10 cellular contexts compared by ENCODE assay signal in the genomic region with DNA sequence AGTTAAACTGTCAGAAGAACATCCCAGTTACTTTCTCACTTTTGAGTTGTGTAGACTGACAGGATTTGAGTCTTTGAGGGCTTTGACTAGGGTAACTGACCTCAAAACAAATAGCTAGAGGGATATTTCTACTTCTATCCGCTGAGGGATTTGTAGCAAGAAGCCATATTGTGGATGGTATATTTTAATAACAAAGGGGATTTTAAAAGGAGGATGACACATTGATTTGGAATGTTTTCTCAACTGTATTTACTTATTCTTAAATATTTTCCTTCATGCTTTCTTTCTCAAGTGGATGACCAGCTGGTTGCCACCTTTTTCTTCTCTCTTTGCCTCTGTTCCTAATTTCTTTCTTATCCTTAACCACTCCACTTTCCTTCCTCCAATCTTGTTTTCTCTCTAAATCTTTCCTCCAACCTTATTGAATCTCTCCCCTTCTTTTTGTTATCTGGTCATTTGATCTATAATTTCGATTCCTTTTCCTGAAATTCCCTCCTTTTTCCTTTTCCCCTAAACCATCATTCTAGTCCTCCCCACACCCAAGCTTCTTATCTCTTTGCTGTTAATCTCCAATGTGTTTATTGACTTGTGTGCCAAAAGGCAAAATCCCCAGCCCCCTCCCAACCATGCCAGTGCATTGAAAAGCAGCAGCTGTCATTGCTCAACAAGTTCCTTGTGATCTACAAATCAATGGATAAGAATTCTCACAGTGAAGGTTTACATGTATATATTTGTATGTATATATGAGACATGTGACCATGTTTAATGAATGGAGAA.
DNase-seq lines count a peak whose midpoint lies in the region; ATAC-seq and TF ChIP-seq lines count a peak whose summit lies in the region.
"Had no signal": no experiment of that assay in that cellular context is flagged by ENCODE, and none has a peak within 500 bp of the region (broad histone marks: within the 10 kb centered on the region; RNA-seq: fewer than 3 reads in every experiment).

No MANE protein-coding gene starts in this region.

- no peak for TF ChIP-seq RAD21 in SK-N-SH (IDR thresholded peaks at IDR 0.05; ENCODE audit: low read length)

- TF ChIP-seq CTCF in SK-N-SH (IDR thresholded peaks at IDR 0.05) (no peak), mammary epithelial cell (conservative IDR thresholded peaks at IDR 0.05 in 1 of 2, IDR thresholded peaks at IDR 0.05 in 1 of 2; ENCODE audit: extremely low read depth in 1 of 2, insufficient read depth in 1 of 2, low read depth in 1 of 2, low read length in 2 of 2) (no peak)

- peak overlapping the region; percentile 11; the same call in 1 of the 2 replicates for H2AFZ ChIP-seq in SK-N-SH (ENCODE audit: low read depth)
- no peak overlapping the region for H2AFZ ChIP-seq in mammary epithelial cell (ENCODE audit: low read depth, low read length)

- in situ Hi-C loops in mammary epithelial cell (cut with MboI; ENCODE audit: low sequenced_read_pairs in 2 of 2) = no loop called here

- H3K9me2 ChIP-seq in SK-N-SH = no peaks in the 10 kb centered on the region

- H3K27me3 ChIP-seq in SK-N-SH (ENCODE audit: insufficient read depth) = no peaks in the 10 kb centered on the region
- H3K27me3 ChIP-seq in mammary epithelial cell (ENCODE audit: insufficient read depth, low read length) = no peaks in the 10 kb centered on the region

- no peaks in the 10 kb centered on the region for H3K9me3 ChIP-seq in SK-N-SH
- no peaks in the 10 kb centered on the region for H3K9me3 ChIP-seq in mammary epithelial cell (replicated peaks; ENCODE audit: insufficient read depth, low read length)

- POLR2A ChIA-PET in SK-N-SH (lab: Yijun Ruan, JAX) = no interaction called here

- H4K20me1 ChIP-seq in SK-N-SH (ENCODE audit: insufficient read depth) (no peaks in the 10 kb centered on the region), mammary epithelial cell (ENCODE audit: insufficient read depth, low read length) (no peaks in the 10 kb centered on the region)

- H3K9ac ChIP-seq in SK-N-SH (peak overlapping the region; percentile 62), mammary epithelial cell (ENCODE audit: insufficient read depth, low read length) (peak overlapping the region; percentile 2)

- H3K4me2 ChIP-seq in SK-N-SH = peak overlapping the region; percentile 47
- no peak overlapping the region for H3K4me2 ChIP-seq in mammary epithelial cell (ENCODE audit: insufficient read depth, low read depth, low read length)

- DNase-seq in SK-N-SH = no peak
- DNase-seq in mammary epithelial cell = peak; percentile 29
- peak; percentile 46 for DNase-seq in kidney tubule cell (ENCODE audit: low spot score)
- DNase-seq in activated CD8-positive, alpha-beta memory T cell treated with anti-CD3 and anti-CD28 coated beads, Interleukin-2, amount 50 U/mL, for 4 hours = no peak
- DNase-seq in hypothalamus (lab: John Stamatoyannopoulos, UW) = no peak
- DNase-seq: activated naive CD4-positive, alpha-beta T cell treated with anti-CD3 and anti-CD28 coated beads, Interleukin-2, amount 50 U/mL, for 16 hours; midbrain had no signal

- intact Hi-C loops in mammary epithelial cell (cut with micrococcal nuclease) = no loop called here

- BruUV-seq in mammary epithelial cell (replicated peaks; lab: Mats Ljungman, UMichigan) = no TSS peak

- TF ChIP-seq EP300 in SK-N-SH (IDR thresholded peaks at IDR 0.05; ENCODE audit: borderline replicate concordance in 1 of 2, low read depth in 1 of 2, low read length in 1 of 2) = 0 out of 4 replicates have a peak, but pooled peaks of 1 of the 2 experiments have one; percentile 7

- CTCF ChIA-PET in SK-N-SH (lab: Yijun Ruan, JAX) = no interaction called here
- CTCF ChIA-PET in mammary epithelial cell (lab: Charles Lee; ENCODE audit: low non-redundant PET) = no interaction called here

- ATAC-seq in SK-N-SH treated with all-trans-retinoic acid at 6 μM for 48 hours = no peak
- no peak for ATAC-seq in GM18873 (IDR thresholded peaks at IDR 0.05; ENCODE audit: low FRiP score, unreplicated experiment)

- 73% methylated on average over 2 of the region's 2 CpGs for WGBS in SK-N-SH (ENCODE audit: low lambda C conversion rate)
- WGBS in mammary epithelial cell (ENCODE audit: low coverage, missing lambda C conversion rate) = 47% methylated on average over 2 of the region's 2 CpGs
- 77% methylated on average over 2 of the region's 2 CpGs for WGBS in urinary bladder

- dilution Hi-C loops in mammary epithelial cell (cut with HindIII; ENCODE audit: low sequenced_read_pairs) = loop anchor here (25.0 kb wide), 1 partner anchor 294 kb away; no protein-coding TSS in a partner anchor

- H3K79me2 ChIP-seq in SK-N-SH (ENCODE audit: insufficient read depth) = no peaks in the 10 kb centered on the region
- no peaks in the 10 kb centered on the region for H3K79me2 ChIP-seq in mammary epithelial cell (ENCODE audit: insufficient read depth, low read length)

- H3K4me1 ChIP-seq in SK-N-SH (ENCODE audit: control insufficient read depth in 1 of 2, insufficient read depth in 2 of 2, low read depth in 1 of 2, low read length in 1 of 2) (peaks cover 0 to 25% of the 10 kb centered on the region in 2 experiments; a peak in 3 of 4 replicates), mammary epithelial cell (ENCODE audit: insufficient read depth, low read length) (peaks cover 38% of the 10 kb centered on the region), urinary bladder (ENCODE audit: insufficient read depth) (no peaks in the 10 kb centered on the region)

- H3K36me3 ChIP-seq in SK-N-SH (replicated peaks in 1 of 2; ENCODE audit: control insufficient read depth in 1 of 2, insufficient read depth in 2 of 2, low read length in 1 of 2) = no peaks in the 10 kb centered on the region
- H3K36me3 ChIP-seq in mammary epithelial cell (ENCODE audit: insufficient read depth, low read length) = no peaks in the 10 kb centered on the region
- no peaks in the 10 kb centered on the region for H3K36me3 ChIP-seq in urinary bladder (ENCODE audit: insufficient read depth)

- H3K4me3 ChIP-seq in SK-N-SH (ENCODE audit: low read depth in 2 of 2, low read length in 1 of 2) = no peak overlapping the region
- H3K4me3 ChIP-seq in mammary epithelial cell (replicated peaks in 1 of 3; ENCODE audit: insufficient read depth in 1 of 3, low read depth in 2 of 3, low read length in 3 of 3) = no peak overlapping the region
- H3K4me3 ChIP-seq in urinary bladder (ENCODE audit: low read depth, low read length) = no peak overlapping the region

- peaks cover 32% of the 10 kb centered on the region for H3F3A ChIP-seq in SK-N-SH (replicated peaks; ENCODE audit: insufficient read depth)

- H3K27ac ChIP-seq in SK-N-SH (ENCODE audit: low read depth in 2 of 2, low read length in 1 of 2) (peak overlapping the region; percentile 94 to 98), mammary epithelial cell (ENCODE audit: insufficient read depth, low read depth, low read length) (peak overlapping the region; percentile 92), urinary bladder (ENCODE audit: low read depth) (peak overlapping the region; percentile 27)

TF ChIP-seq in SK-N-SH, 30 proteins besides CTCF, POLR2A, EP300 and RAD21:
- no peak for TF ChIP-seq TEAD4 (IDR thresholded peaks at IDR 0.05; ENCODE audit: borderline replicate concordance, insufficient read depth)
- TF ChIP-seq FOSL2 (IDR thresholded peaks at IDR 0.05; ENCODE audit: borderline replicate concordance, low read depth) = peak; percentile 11; the same call in 1 of the 2 replicates
- no peak for TF ChIP-seq MXI1 (IDR thresholded peaks at IDR 0.05; ENCODE audit: low read depth, low read length)
- peak; percentile 56; the same call in 1 of the 2 replicates for TF ChIP-seq TCF12 (IDR thresholded peaks at IDR 0.05)

TF ChIP-seq in SK-N-SH treated with all-trans-retinoic acid at 6 μM for 48 hours, 23 proteins besides CTCF, POLR2A, EP300 and RAD21 (continues in another document):
- TF ChIP-seq CSDC2 (CRISPR knock-in tag; IDR thresholded peaks at IDR 0.05) = no peak
- TF ChIP-seq ARNTL (CRISPR knock-in tag; IDR thresholded peaks at IDR 0.05; ENCODE audit: borderline replicate concordance, low read depth) = no peak
- TF ChIP-seq, protein P1, sequence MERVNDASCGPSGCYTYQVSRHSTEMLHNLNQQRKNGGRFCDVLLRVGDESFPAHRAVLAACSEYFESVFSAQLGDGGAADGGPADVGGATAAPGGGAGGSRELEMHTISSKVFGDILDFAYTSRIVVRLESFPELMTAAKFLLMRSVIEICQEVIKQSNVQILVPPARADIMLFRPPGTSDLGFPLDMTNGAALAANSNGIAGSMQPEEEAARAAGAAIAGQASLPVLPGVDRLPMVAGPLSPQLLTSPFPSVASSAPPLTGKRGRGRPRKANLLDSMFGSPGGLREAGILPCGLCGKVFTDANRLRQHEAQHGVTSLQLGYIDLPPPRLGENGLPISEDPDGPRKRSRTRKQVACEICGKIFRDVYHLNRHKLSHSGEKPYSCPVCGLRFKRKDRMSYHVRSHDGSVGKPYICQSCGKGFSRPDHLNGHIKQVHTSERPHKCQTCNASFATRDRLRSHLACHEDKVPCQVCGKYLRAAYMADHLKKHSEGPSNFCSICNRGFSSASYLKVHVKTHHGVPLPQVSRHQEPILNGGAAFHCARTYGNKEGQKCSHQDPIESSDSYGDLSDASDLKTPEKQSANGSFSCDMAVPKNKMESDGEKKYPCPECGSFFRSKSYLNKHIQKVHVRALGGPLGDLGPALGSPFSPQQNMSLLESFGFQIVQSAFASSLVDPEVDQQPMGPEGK (CRISPR knock-in tag; IDR thresholded peaks at IDR 0.05; ENCODE audit: borderline replicate concordance) = no peak
- TF ChIP-seq GLIS3 (CRISPR knock-in tag; IDR thresholded peaks at IDR 0.05) = no peak
- no peak for TF ChIP-seq RARB (CRISPR knock-in tag; IDR thresholded peaks at IDR 0.05)
- no peak for TF ChIP-seq TCF4 (CRISPR knock-in tag; IDR thresholded peaks at IDR 0.05; ENCODE audit: borderline replicate concordance)
- TF ChIP-seq ZNF70 (CRISPR knock-in tag; IDR thresholded peaks at IDR 0.05) = no peak

Comparison
In these comparisons a context has a peak if more than half of its experiments do, and no peak if none do; other contexts are left out.
1. DNase-seq: peak in mammary epithelial cell (single experiment) and kidney tubule cell (single experiment); none in SK-N-SH (single experiment), activated CD8-positive, alpha-beta memory T cell treated with anti-CD3 and anti-CD28 coated beads, Interleukin-2, amount 50 U/mL, for 4 hours (single experiment) and hypothalamus (0 of 51).
2. H3K27ac ChIP-seq: peak in every context shown above with its lines; median percentile 96 in SK-N-SH; 92 in mammary epithelial cell; 27 in urinary bladder.